In the genomic region with DNA sequence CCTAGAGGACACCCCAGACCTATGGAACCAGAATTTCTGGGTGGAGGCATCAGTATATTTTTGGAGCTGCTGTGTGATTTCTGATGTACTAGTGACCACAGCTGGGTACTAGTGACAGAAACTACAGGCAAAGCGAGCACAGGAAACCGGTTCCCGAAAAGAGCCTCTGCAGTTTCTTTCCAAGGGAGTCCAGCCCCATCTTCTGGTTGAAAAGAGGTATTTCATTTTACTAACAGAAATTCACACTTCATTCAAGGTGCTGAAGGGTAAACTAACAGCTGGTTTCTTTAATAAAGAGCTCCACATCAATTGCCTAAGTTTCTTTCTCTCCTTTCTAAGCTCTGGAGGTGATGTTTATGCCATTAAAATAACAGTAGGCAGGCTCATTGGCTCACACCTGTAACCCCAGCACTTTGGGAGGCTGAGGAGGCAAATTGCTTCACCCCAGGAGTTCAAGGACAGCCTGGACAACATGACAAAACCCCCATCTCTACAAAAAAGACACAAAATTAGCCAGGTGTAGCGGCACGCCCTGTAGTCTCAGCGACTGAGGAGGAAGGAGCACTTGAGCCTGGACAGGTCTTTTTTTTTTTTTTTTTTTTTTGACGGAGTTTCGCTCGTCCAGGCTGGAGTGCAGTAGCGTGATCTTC, we compare ENCODE assay signal across 1 cellular context.
TF ChIP-seq lines count a peak whose summit lies in the region.

No MANE protein-coding gene starts in this region.

TF ChIP-seq in K562, 482 proteins besides CTCF, POLR2A, EP300 and RAD21:
- TF ChIP-seq STAG1 (CRISPR knock-in tag; IDR thresholded peaks at IDR 0.05; ENCODE audit: borderline replicate concordance) (peak; percentile 34; the same call in 1 of the 2 replicates), ZFPM2 (CRISPR knock-in tag; IDR thresholded peaks at IDR 0.05) (no peak), SMC3 (conservative IDR thresholded peaks at IDR 0.05; ENCODE audit: insufficient read depth, low read depth, low read length) (peak; percentile 35; the same call in 1 of the 2 replicates), JUND (IDR thresholded peaks at IDR 0.05; ENCODE audit: borderline replicate concordance, low read depth, low read length) (peak; percentile 18; the same call in 1 of the 2 replicates), JUND (tag; IDR thresholded peaks at IDR 0.05; ENCODE audit: borderline replicate concordance, low read depth, low read length) (no peak), ZNF133 (CRISPR knock-in tag; IDR thresholded peaks at IDR 0.05) (no peak)
- TF ChIP-seq, protein P1, sequence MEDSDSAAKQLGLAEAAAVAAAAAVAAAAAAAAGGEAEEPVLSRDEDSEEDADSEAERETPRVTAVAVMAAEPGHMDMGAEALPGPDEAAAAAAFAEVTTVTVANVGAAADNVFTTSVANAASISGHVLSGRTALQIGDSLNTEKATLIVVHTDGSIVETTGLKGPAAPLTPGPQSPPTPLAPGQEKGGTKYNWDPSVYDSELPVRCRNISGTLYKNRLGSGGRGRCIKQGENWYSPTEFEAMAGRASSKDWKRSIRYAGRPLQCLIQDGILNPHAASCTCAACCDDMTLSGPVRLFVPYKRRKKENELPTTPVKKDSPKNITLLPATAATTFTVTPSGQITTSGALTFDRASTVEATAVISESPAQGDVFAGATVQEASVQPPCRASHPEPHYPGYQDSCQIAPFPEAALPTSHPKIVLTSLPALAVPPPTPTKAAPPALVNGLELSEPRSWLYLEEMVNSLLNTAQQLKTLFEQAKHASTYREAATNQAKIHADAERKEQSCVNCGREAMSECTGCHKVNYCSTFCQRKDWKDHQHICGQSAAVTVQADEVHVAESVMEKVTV (CRISPR knock-in tag; IDR thresholded peaks at IDR 0.05), result peak; percentile 63; the same call in 1 of the 2 replicates
